18 cellular contexts compared by ENCODE assay signal in genomic region chr15:39661776-39662175, GRCh38.
"Had no signal": no experiment of that assay in that cellular context is flagged by ENCODE, and none has a peak within 500 bp of the region (broad histone marks: within the 10 kb centered on the region; RNA-seq: fewer than 3 reads in every experiment).

No MANE protein-coding gene starts in this region.

- H3K79me2 ChIP-seq: hepatocyte had no signal

- H3K27ac ChIP-seq: ascending aorta, hepatocyte, left ventricle myocardium inferior, thoracic aorta, upper lobe of right lung, VCaP had no signal

- H2AFZ ChIP-seq: hepatocyte had no signal

- H3K9me3 ChIP-seq: ascending aorta, left ventricle myocardium inferior, thoracic aorta, upper lobe of right lung had no signal

- H3K4me2 ChIP-seq: hepatocyte had no signal

- DNase-seq: activated CD4-positive, CD25-positive, alpha-beta regulatory T cell treated with anti-CD3 and anti-CD28 coated beads, Interleukin-2, amount 50 U/mL, for 72 hours; activated CD8-positive, alpha-beta memory T cell treated with anti-CD3 and anti-CD28 coated beads for 24 hours; activated CD8-positive, alpha-beta memory T cell treated with anti-CD3 and anti-CD28 coated beads, Interleukin-2, amount 50 U/mL, for 48 hours; activated effector memory CD4-positive, alpha-beta T cell treated with anti-CD3 and anti-CD28 coated beads, Interleukin-2, amount 50 U/mL, for 16 hours; activated naive CD4-positive, alpha-beta T cell treated with anti-CD3 and anti-CD28 coated beads, Interleukin-2, amount 50 U/mL, for 16 hours; activated T-cell treated with anti-CD3 and anti-CD28 coated beads, Interleukin-2, amount 50 U/mL, for 48 hours; effector CD8-positive, alpha-beta T cell; kidney; left ventricle myocardium inferior; naive thymus-derived CD8-positive, alpha-beta T cell; stimulated activated naive B cell treated with anti-CD40 and anti-IgM and Interleukin-4, amounts not matched to agents 10 μg/mL and 1 μg/mL and 100 μg/mL, for 72 hours; T-helper 2 cell; upper lobe of right lung had no signal

- H3K36me3 ChIP-seq: ascending aorta, left ventricle myocardium inferior, thoracic aorta, upper lobe of right lung had no signal

- FAIRE-seq: endothelial cell of umbilical vein, kidney had no signal

- H3K27me3 ChIP-seq: ascending aorta, hepatocyte, upper lobe of right lung had no signal

- H3K4me3 ChIP-seq: ascending aorta, hepatocyte, left ventricle myocardium inferior, thoracic aorta, upper lobe of right lung had no signal

- ATAC-seq: naive thymus-derived CD8-positive, alpha-beta T cell; stimulated activated naive B cell treated with anti-CD40 and anti-IgM and Interleukin-4, amounts not matched to agents 10 μg/mL and 1 μg/mL and 100 μg/mL, for 72 hours; upper lobe of right lung had no signal

- H3K4me1 ChIP-seq: left ventricle myocardium inferior, upper lobe of right lung had no signal
